25 cellular contexts compared by ENCODE assay signal in genomic region chr20:6134592-6134991, GRCh38. TPM values are rescaled to one million over a fixed set of nuclear protein-coding genes. Genes with fewer than 3 reads are reported as not detected.
A peak's percentile ranks its signal among the peaks of the same experiment; 100 is the strongest.
DNase-seq lines count a peak whose midpoint lies in the region; ATAC-seq, FAIRE-seq and TF ChIP-seq lines count a peak whose summit lies in the region.
"Had no signal": no experiment of that assay in that cellular context is flagged by ENCODE, and none has a peak within 500 bp of the region (broad histone marks: within the 10 kb centered on the region; RNA-seq: fewer than 3 reads in every experiment).

No MANE protein-coding gene starts in this region.

- no peak overlapping the region for H3K4me3 ChIP-seq in LNCaP clone FGC (ENCODE audit: low read depth, low read length)
- no peak overlapping the region for H3K4me3 ChIP-seq in choroid plexus epithelial cell (ENCODE audit: low read depth, low read length)
- no peak overlapping the region for H3K4me3 ChIP-seq in HepG2 (replicated peaks in 1 of 3; ENCODE audit: insufficient read depth in 1 of 3, low read depth in 2 of 3, low read length in 3 of 3)

- no peaks in the 10 kb centered on the region for H4K20me1 ChIP-seq in HepG2 (ENCODE audit: insufficient read depth, low read length)

- peak; percentile 58 for ATAC-seq in HepG2
- ATAC-seq: Right ventricle myocardium inferior had no signal

- TF ChIP-seq EP300 in HepG2 (IDR thresholded peaks at IDR 0.05; ENCODE audit: low read depth in 2 of 2, low read length in 2 of 2) (no peak), HepG2 (CRISPR knock-in tag; IDR thresholded peaks at IDR 0.05; ENCODE audit: borderline replicate concordance) (no peak)

- WGBS in HepG2 (ENCODE audit: low lambda C conversion rate): 7% methylated on average over 8 of the region's 8 CpGs

- H3K4me2 ChIP-seq in HepG2 (ENCODE audit: low read depth, low read length): 0 out of 2 replicates have a peak overlapping the region, but pooled peaks have one; percentile 9

- peaks cover 3 to 14% of the 10 kb centered on the region in 2 experiments; a peak in 3 of 5 replicates for H3K27me3 ChIP-seq in HepG2 (ENCODE audit: control insufficient read depth in 1 of 2, insufficient read depth in 2 of 2, low read length in 2 of 2)

- no peak overlapping the region for H3K27ac ChIP-seq in HepG2 (ENCODE audit: extremely low read length, insufficient read depth, low read length)

- no peak for FAIRE-seq in HepG2 (lab: Jason Lieb, UNC)
- FAIRE-seq: GM19239, RCC 7860 had no signal

- CTCF ChIA-PET in HepG2 (lab: Yijun Ruan, JAX; ENCODE audit: low intra/inter-chr PET ratio, low total read pairs): no interaction called here

- H3K79me2 ChIP-seq in HepG2 (ENCODE audit: insufficient read depth, low read length): no peaks in the 10 kb centered on the region

- no TSS peak for BruUV-seq in HepG2 (replicated peaks; lab: Mats Ljungman, UMichigan)

- no peak overlapping the region for H2AFZ ChIP-seq in HepG2 (ENCODE audit: low read length)

- peak; percentile 50 for DNase-seq in LNCaP clone FGC (ENCODE audit: low read depth)
- peak; percentile 4 for DNase-seq in choroid plexus epithelial cell (ENCODE audit: low read depth)
- no peak for DNase-seq in HepG2 (ENCODE audit: low spot score)
- peak; percentile 67 for DNase-seq in renal cortical epithelial cell (ENCODE audit: low read depth)
- DNase-seq in activated CD8-positive, alpha-beta memory T cell treated with anti-CD3 and anti-CD28 coated beads for 24 hours: no peak
- DNase-seq in NCI-H2196 (lab: John Stamatoyannopoulos, UW; ENCODE audit: unreplicated experiment): no peak
- no peak for DNase-seq in epidermal melanocyte (ENCODE audit: insufficient read length, low spot score)
- DNase-seq: C1 segment of cervical spinal cord; Calu3; CD8-positive, alpha-beta memory T cell; DMS153; GF-D8; H7; Kasumi-1; NCI-H1092; NCI-H1436; NCI-H187 treated with DMSO at 0.1 percent for 48 hours; NCI-H2107; NCI-H2227 treated with DMSO at 0.1 percent for 48 hours; NCI-H510A treated with DMSO at 0.1 percent for 48 hours; NCI-H774; OCI-M1 had no signal

- no peak overlapping the region for H3K9ac ChIP-seq in HepG2 (ENCODE audit: insufficient read depth, low read depth, low read length)

- H3K9me3 ChIP-seq in HepG2 (ENCODE audit: low read length): no peaks in the 10 kb centered on the region

- no peaks in the 10 kb centered on the region for H3K36me3 ChIP-seq in HepG2 (replicated peaks in 1 of 2; ENCODE audit: control insufficient read depth in 1 of 2, insufficient read depth in 2 of 2, low read length in 2 of 2)

- no peak for TF ChIP-seq POLR2A in HepG2 (IDR thresholded peaks at IDR 0.05; ENCODE audit: insufficient read depth in 1 of 2, low read depth in 2 of 2, low read length in 2 of 2)

- POLR2A ChIA-PET in HepG2 (lab: Yijun Ruan, JAX): interaction anchor here (1.8 kb wide), 1 partner anchor 12 kb away, joined by 6 read pairs; the partner anchor contains the start of gene FERMT1

- intact Hi-C loops in HepG2 (cut with micrococcal nuclease; ENCODE audit: unreplicated experiment): no loop called here

- H3K4me1 ChIP-seq in HepG2 (ENCODE audit: insufficient read depth, low read length): no peaks in the 10 kb centered on the region

- TF ChIP-seq CTCF in LNCaP clone FGC (IDR thresholded peaks at IDR 0.05; ENCODE audit: control insufficient read depth, extremely low read depth, insufficient read depth) (no peak), choroid plexus epithelial cell (conservative IDR thresholded peaks at IDR 0.05; ENCODE audit: low read depth, low read length) (no peak), HepG2 (CRISPR knock-in tag; IDR thresholded peaks at IDR 0.05) (no peak)

- TF ChIP-seq RAD21 in HepG2 (CRISPR knock-in tag; IDR thresholded peaks at IDR 0.05): no peak

- in situ Hi-C loops in HepG2 (cut with HindIII; ENCODE audit: extremely low pct_ligation_motif_present, low pct_unique_long_range_greater_than_20kb): loop anchor here (25.0 kb wide), 1 partner anchor 1153 kb away; no protein-coding TSS in a partner anchor

TF ChIP-seq in HepG2, 621 proteins besides CTCF, POLR2A, EP300 and RAD21 (continues in another document):
- TF ChIP-seq FOXA3 (CRISPR knock-in tag; IDR thresholded peaks at IDR 0.05) (peak; percentile 18; the same call in 1 of the 2 replicates), RERE (CRISPR knock-in tag; IDR thresholded peaks at IDR 0.05; ENCODE audit: low read depth) (no peak), ZNF816 (CRISPR knock-in tag; IDR thresholded peaks at IDR 0.05; ENCODE audit: borderline replicate concordance) (peak; percentile 35; the same call in 1 of the 2 replicates), BHLHE40 (IDR thresholded peaks at IDR 0.05; ENCODE audit: low read length) (peak; percentile 32; the same call in 1 of the 2 replicates), KDM1A (CRISPR knock-in tag; IDR thresholded peaks at IDR 0.05) (no peak)
- TF ChIP-seq, protein P1, sequence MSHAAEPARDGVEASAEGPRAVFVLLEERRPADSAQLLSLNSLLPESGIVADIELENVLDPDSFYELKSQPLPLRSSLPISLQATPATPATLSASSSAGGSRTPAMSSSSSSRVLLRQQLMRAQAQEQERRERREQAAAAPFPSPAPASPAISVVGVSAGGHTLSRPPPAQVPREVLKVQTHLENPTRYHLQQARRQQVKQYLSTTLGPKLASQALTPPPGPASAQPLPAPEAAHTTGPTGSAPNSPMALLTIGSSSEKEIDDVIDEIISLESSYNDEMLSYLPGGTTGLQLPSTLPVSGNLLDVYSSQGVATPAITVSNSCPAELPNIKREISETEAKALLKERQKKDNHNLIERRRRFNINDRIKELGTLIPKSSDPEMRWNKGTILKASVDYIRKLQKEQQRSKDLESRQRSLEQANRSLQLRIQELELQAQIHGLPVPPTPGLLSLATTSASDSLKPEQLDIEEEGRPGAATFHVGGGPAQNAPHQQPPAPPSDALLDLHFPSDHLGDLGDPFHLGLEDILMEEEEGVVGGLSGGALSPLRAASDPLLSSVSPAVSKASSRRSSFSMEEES (CRISPR knock-in tag; IDR thresholded peaks at IDR 0.05): 0 out of 2 replicates have a peak, but pooled peaks have one; percentile 25

RNA-seq across cellular contexts. Expression of gene FERMT1, which starts 11.8 kb away (rescaled TPM):
- total RNA-seq in HepG2 (2016; rRNA removed; fragmentation: Illumina TruSeq; extraction: Trizol) (29.5 and 39.1 TPM in 2 replicates), renal cortical epithelial cell (6.6 and 16.7 TPM in 2 replicates)
- 4.8 and 6.7 TPM in 2 replicates for total RNA-seq in HepG2 (2016; cell fraction: cytosol; rRNA removed; fragmentation: Illumina TruSeq; extraction: Trizol; ENCODE audit: low read depth)
- 29.9 and 33.9 TPM in 2 replicates for total RNA-seq in HepG2 (2016; cell fraction: insoluble cytoplasmic fraction; rRNA removed; fragmentation: Illumina TruSeq; extraction: Trizol)
- total RNA-seq in HepG2 (2016; cell fraction: membrane; rRNA removed; fragmentation: Illumina TruSeq; extraction: Trizol): 27.3 and 30.6 TPM in 2 replicates
- 18.7 and 22.5 TPM in 2 replicates for total RNA-seq in HepG2 (2016; cell fraction: nucleus; rRNA removed; fragmentation: Illumina TruSeq; extraction: Trizol)
- polyA plus RNA-seq in HepG2 (2011; rRNA removed): 15.1 and 15.8 TPM in 2 replicates
- 8.4 and 8.5 TPM in 2 replicates for polyA plus RNA-seq in HepG2 (2011; cell fraction: cytosol; rRNA removed)
- polyA plus RNA-seq in HepG2 (2011; cell fraction: nucleus; rRNA removed): 9.7 and 11.7 TPM in 2 replicates
- 9.2 and 11.7 TPM in 2 replicates for polyA plus RNA-seq in HepG2 (2012)
- polyA plus RNA-seq in HepG2 (2016; cell fraction: cytosol; fragmentation: Illumina TruSeq; extraction: Trizol; ENCODE audit: low read depth): 4.0 and 4.4 TPM in 2 replicates
- 30.4 and 37.6 TPM in 2 replicates for polyA plus RNA-seq in HepG2 (2016; cell fraction: insoluble cytoplasmic fraction; fragmentation: Illumina TruSeq; extraction: Trizol; ENCODE audit: low read depth)
- 18.3 and 18.7 TPM in 2 replicates for polyA plus RNA-seq in HepG2 (2016; cell fraction: membrane; fragmentation: Illumina TruSeq; extraction: Trizol; ENCODE audit: low read depth)
- polyA plus RNA-seq in HepG2 (2016; cell fraction: nucleus; fragmentation: Illumina TruSeq; extraction: Trizol; ENCODE audit: insufficient read depth, low read depth): 23.6 and 24.8 TPM in 2 replicates
- polyA minus RNA-seq in HepG2 (2011; rRNA and poly(A)+ RNA removed; ENCODE audit: low replicate concordance): 11.6 and 13.1 TPM in 2 replicates
- 13.8 and 15.1 TPM in 2 replicates for polyA minus RNA-seq in HepG2 (2011; cell fraction: cytosol; rRNA and poly(A)+ RNA removed)
- 21.9 and 29.1 TPM in 2 replicates for polyA minus RNA-seq in HepG2 (2011; cell fraction: nucleus; rRNA and poly(A)+ RNA removed)
- polyA plus RNA-seq: CD8-positive, alpha-beta memory T cell had no signal

Comparison
In these comparisons a context has a peak if more than half of its experiments do, and no peak if none do; other contexts are left out.
1. DNase-seq: peak in LNCaP clone FGC (single experiment), choroid plexus epithelial cell (single experiment) and renal cortical epithelial cell (single experiment); none in HepG2 (single experiment), activated CD8-positive, alpha-beta memory T cell treated with anti-CD3 and anti-CD28 coated beads for 24 hours (single experiment), NCI-H2196 (single experiment) and epidermal melanocyte (single experiment).